8 cellular contexts compared by ENCODE assay signal in the genomic region with DNA sequence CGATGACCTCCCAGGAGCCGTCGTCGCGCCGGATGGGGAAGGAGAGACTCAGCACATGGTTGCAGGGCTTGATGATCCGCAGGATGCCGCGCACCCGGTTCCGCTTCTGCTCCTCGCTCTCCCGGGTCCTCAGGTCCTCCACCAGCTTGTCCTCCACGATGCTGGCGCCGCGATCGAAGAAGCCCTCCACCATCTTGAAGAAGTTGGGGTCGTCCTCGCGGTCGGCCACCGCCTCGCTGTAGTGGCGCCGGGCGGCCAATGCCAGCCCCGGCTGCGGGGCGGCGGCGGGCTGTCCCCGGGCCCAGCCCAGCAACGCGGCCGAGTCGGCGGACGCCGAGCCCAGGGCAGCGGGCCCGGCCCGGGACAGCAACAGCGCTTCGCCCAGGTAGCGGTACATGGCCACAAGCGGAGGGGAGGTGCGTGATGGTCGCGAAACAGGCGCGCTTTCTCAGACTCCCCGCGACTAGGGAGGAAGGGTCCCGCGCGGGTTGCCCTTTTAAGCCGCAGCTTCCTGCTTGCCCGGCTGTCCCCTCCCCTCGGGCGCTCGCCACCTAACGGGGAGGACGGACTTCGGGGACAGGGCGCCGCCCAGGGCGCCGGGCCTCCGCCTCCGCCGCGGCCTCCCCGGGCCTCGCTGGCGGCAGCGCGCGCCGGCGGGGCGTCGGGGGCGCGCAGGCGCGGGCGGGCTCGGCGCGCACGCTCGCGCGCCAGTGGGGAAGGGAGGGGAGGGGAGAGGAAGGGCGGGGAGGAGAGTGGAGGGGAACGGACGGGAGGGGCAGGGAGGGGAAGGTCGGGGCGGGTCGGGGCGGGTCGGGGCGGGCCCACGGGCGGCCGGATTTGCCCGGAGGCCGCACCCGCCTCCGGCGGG. TPM values are rescaled to one million over a fixed set of nuclear protein-coding genes. Genes with fewer than 3 reads are reported as not detected.
DNase-seq lines count a peak whose midpoint lies in the region; ATAC-seq and TF ChIP-seq lines count a peak whose summit lies in the region.

Gene GLUD1 (minus strand): TSS at position 471 of the 868 bp plus-strand sequence. CDS start 74 bp downstream, at position 397.
Gene SHLD2 (plus strand): TSS at position 834 of the 868 bp plus-strand sequence. CDS start 56,149 bp downstream, outside the sequence.

- peak; percentile 92 for DNase-seq in ELR (ENCODE audit: low read depth)
- peak; percentile 95 for DNase-seq in GM23338 (ENCODE audit: low spot score)
- peak; percentile 67 for DNase-seq in LNCaP clone FGC (ENCODE audit: low read depth)
- peak; percentile 94 for DNase-seq in SK-N-DZ (ENCODE audit: low spot score)
- DNase-seq in activated naive CD4-positive, alpha-beta T cell treated with anti-CD3 and anti-CD28 coated beads for 36 hours, result peak; percentile 93
- DNase-seq in germinal center (ENCODE audit: low spot score), result peak; percentile 94
- DNase-seq in nucleus accumbens (lab: John Stamatoyannopoulos, UW), result peak in 55 of 56 donors; percentile 59 to 96 (median 89)
- peak; percentile 95 to 96 for DNase-seq in suprapubic skin (ENCODE audit: low spot score in 2 of 2)

- H3K4me1 Mint-ChIP-seq in GM23338, result peaks cover 26% of the 10 kb centered on the region
- H3K4me1 Mint-ChIP-seq in activated naive CD4-positive, alpha-beta T cell treated with anti-CD3 and anti-CD28 coated beads for 36 hours (ENCODE audit: low read depth), result peaks cover 42% of the 10 kb centered on the region

- no peaks in the 10 kb centered on the region for H3K27me3 ChIP-seq in GM23338 (ENCODE audit: insufficient read depth)
- no peaks in the 10 kb centered on the region for H3K27me3 ChIP-seq in suprapubic skin

- no peaks in the 10 kb centered on the region for H3K9me2 ChIP-seq in GM23338 (ENCODE audit: insufficient read depth)

- H3K4me1 ChIP-seq in GM23338 (ENCODE audit: insufficient read depth) (peaks cover 19% of the 10 kb centered on the region), suprapubic skin (peaks cover 45% of the 10 kb centered on the region)

- no peaks in the 10 kb centered on the region for H3K9me3 ChIP-seq in suprapubic skin

- peak; percentile 73 to 87 for TF ChIP-seq POLR2A in suprapubic skin (IDR thresholded peaks at IDR 0.05)

- 0% methylated on average over 3 of the region's 112 CpGs for WGBS in suprapubic skin

- peaks cover 12% of the 10 kb centered on the region for H3K36me3 Mint-ChIP-seq in GM23338 (ENCODE audit: low read depth)
- H3K36me3 Mint-ChIP-seq in activated naive CD4-positive, alpha-beta T cell treated with anti-CD3 and anti-CD28 coated beads for 36 hours (ENCODE audit: low read depth), result peaks cover 27% of the 10 kb centered on the region

- H3K36me3 ChIP-seq in GM23338 (ENCODE audit: insufficient read depth) (no peaks in the 10 kb centered on the region), suprapubic skin (peaks cover 4% of the 10 kb centered on the region)

- peaks cover 10% of the 10 kb centered on the region for H3K27me3 Mint-ChIP-seq in GM23338 (ENCODE audit: insufficient read depth, low read depth, poor library complexity)
- H3K27me3 Mint-ChIP-seq in activated naive CD4-positive, alpha-beta T cell treated with anti-CD3 and anti-CD28 coated beads for 36 hours (ENCODE audit: low read depth), result no peaks in the 10 kb centered on the region

- H3K9me3 Mint-ChIP-seq in GM23338, result peaks cover 3% of the 10 kb centered on the region; the same call in 1 of the 3 replicates
- no peaks in the 10 kb centered on the region for H3K9me3 Mint-ChIP-seq in activated naive CD4-positive, alpha-beta T cell treated with anti-CD3 and anti-CD28 coated beads for 36 hours

- CTCF ChIA-PET in activated naive CD4-positive, alpha-beta T cell treated with anti-CD3 and anti-CD28 coated beads for 36 hours (lab: Charles Lee), result no interaction called here

- TF ChIP-seq CTCF in GM23338 (conservative IDR thresholded peaks at IDR 0.05; ENCODE audit: low read depth in 2 of 2), result no peak
- TF ChIP-seq CTCF in LNCaP clone FGC (IDR thresholded peaks at IDR 0.05; ENCODE audit: control insufficient read depth, extremely low read depth, insufficient read depth), result no peak
- no peak for TF ChIP-seq CTCF in suprapubic skin (IDR thresholded peaks at IDR 0.05)

- peak within 1 kb of the TSS; percentile 88 for H3K4me3 Mint-ChIP-seq in GM23338
- H3K4me3 Mint-ChIP-seq in activated naive CD4-positive, alpha-beta T cell treated with anti-CD3 and anti-CD28 coated beads for 36 hours, result peak within 1 kb of the TSS; percentile 96

- peak within 1 kb of the TSS; percentile 61 for H3K4me3 ChIP-seq in GM23338
- peak within 1 kb of the TSS; percentile 72 for H3K4me3 ChIP-seq in LNCaP clone FGC (ENCODE audit: low read depth, low read length)
- peak within 1 kb of the TSS; percentile 91 for H3K4me3 ChIP-seq in suprapubic skin

- H3K4me2 ChIP-seq in GM23338, result peak within 1 kb of the TSS; percentile 87

- H3K27ac ChIP-seq in GM23338 (ENCODE audit: low read depth), result peak within 1 kb of the TSS; percentile 72; the same call in 1 of the 2 replicates
- peak within 1 kb of the TSS; percentile 100 for H3K27ac ChIP-seq in suprapubic skin

- intact Hi-C loops in activated naive CD4-positive, alpha-beta T cell treated with anti-CD3 and anti-CD28 coated beads for 36 hours (cut with micrococcal nuclease), result loop anchor here (1.0 to 10.0 kb wide), 8 partner anchors 10 to 724 kb away; partner anchors contain the start of genes ATAD1 and BMPR1A

- peak within 1 kb of the TSS; percentile 76; the same call in 1 of the 2 replicates for H2AFZ ChIP-seq in GM23338

- no peaks in the 10 kb centered on the region for H4K20me1 ChIP-seq in GM23338 (replicated peaks; ENCODE audit: insufficient read depth)

- peak; percentile 62 for ATAC-seq in GM23338

- peak within 1 kb of the TSS; percentile 88; the same call in 1 of the 2 replicates for H3K27ac Mint-ChIP-seq in GM23338
- H3K27ac Mint-ChIP-seq in activated naive CD4-positive, alpha-beta T cell treated with anti-CD3 and anti-CD28 coated beads for 36 hours, result peak within 1 kb of the TSS; percentile 92

- no peak for TF ChIP-seq EP300 in suprapubic skin (IDR thresholded peaks at IDR 0.05)

- no peaks in the 10 kb centered on the region for H3F3A ChIP-seq in GM23338 (replicated peaks; ENCODE audit: low read depth)

- H3K79me2 ChIP-seq in GM23338 (replicated peaks; ENCODE audit: insufficient read depth), result peaks cover 68% of the 10 kb centered on the region

TF ChIP-seq in GM23338, 12 proteins besides CTCF, POLR2A, EP300 and RAD21 (continues in another document):
- TF ChIP-seq ETS1 (IDR thresholded peaks at IDR 0.05) (no peak), POLR2AphosphoS5 (IDR thresholded peaks at IDR 0.05; ENCODE audit: low read depth) (peak; percentile 59)

RNA-seq across cellular contexts. Expression of gene GLUD1, which starts in this region (rescaled TPM):
- 140 and 144 TPM in 2 replicates for total RNA-seq in GM23338 (2014; rRNA removed; shearing (Covaris generic))
- 41.1 and 44.7 TPM in 2 replicates for polyA plus RNA-seq in GM23338 (2016; fragmentation: Nextera tagmentation; extraction: Ambion mirVana)
- polyA plus RNA-seq in SK-N-DZ (2014; cell fraction: cytosol; rRNA removed), result 151 and 170 TPM in 2 replicates
- 77.7 and 97.6 TPM in 2 replicates for polyA plus RNA-seq in SK-N-DZ (2014; cell fraction: nucleus; rRNA removed)
- 100 to 1,000 TPM; 166 to 168 TPM for total RNA-seq in activated naive CD4-positive, alpha-beta T cell treated with anti-CD3 and anti-CD28 coated beads for 36 hours
- total RNA-seq in suprapubic skin, result 100 to 1,000 TPM; 160 to 187 (median 174) TPM

RNA-seq across cellular contexts. Expression of gene SHLD2, which starts in this region (rescaled TPM):
- total RNA-seq in GM23338 (2014; rRNA removed; shearing (Covaris generic)), result 34.2 and 34.6 TPM in 2 replicates
- 11.3 and 13.9 TPM in 2 replicates for polyA plus RNA-seq in GM23338 (2016; fragmentation: Nextera tagmentation; extraction: Ambion mirVana)
- 32.3 and 36.6 TPM in 2 replicates for polyA plus RNA-seq in SK-N-DZ (2014; cell fraction: cytosol; rRNA removed)
- 26.3 and 27.9 TPM in 2 replicates for polyA plus RNA-seq in SK-N-DZ (2014; cell fraction: nucleus; rRNA removed)
- total RNA-seq in activated naive CD4-positive, alpha-beta T cell treated with anti-CD3 and anti-CD28 coated beads for 36 hours, result 10 to 100 TPM; 16.7 to 17.6 TPM
- total RNA-seq in suprapubic skin, result 10 to 100 TPM; 18.0 to 36.1 (median 20.8) TPM

Comparison
In these comparisons a context has a peak if more than half of its experiments do, and no peak if none do; other contexts are left out.
1. Peak in every context shown above with its lines: DNase-seq, ATAC-seq, H3K4me3 ChIP-seq and H3K27ac ChIP-seq.